Comparison of ENCODE assay signal across 2 cellular contexts in genomic region chr1:30908886-30909777, GRCh38.
TF ChIP-seq lines count a peak whose summit lies in the region.

No MANE protein-coding gene starts in this region.

TF ChIP-seq in A549, 52 proteins besides CTCF, POLR2A, EP300 and RAD21 (continued from another document):
- TF ChIP-seq RARB (CRISPR knock-in tag; IDR thresholded peaks at IDR 0.05) (no peak), HOXB5 (CRISPR knock-in tag; IDR thresholded peaks at IDR 0.05) (no peak), SMC3 (IDR thresholded peaks at IDR 0.05) (no peak), RCOR1 (IDR thresholded peaks at IDR 0.05; ENCODE audit: low read depth, low read length) (no peak), ZC3H11A (IDR thresholded peaks at IDR 0.05) (no peak), JUNB (IDR thresholded peaks at IDR 0.05) (no peak), FOXS1 (CRISPR knock-in tag; IDR thresholded peaks at IDR 0.05) (no peak), CHD4 (IDR thresholded peaks at IDR 0.05; ENCODE audit: borderline replicate concordance) (no peak), GATA3 (IDR thresholded peaks at IDR 0.05; ENCODE audit: borderline replicate concordance) (no peak), CHD2 (IDR thresholded peaks at IDR 0.05; ENCODE audit: low read length, partially characterized antibody) (no peak), CEBPB (IDR thresholded peaks at IDR 0.05) (no peak), ATOH8 (CRISPR knock-in tag; IDR thresholded peaks at IDR 0.05; ENCODE audit: low read depth) (no peak), HOXB13 (CRISPR knock-in tag; IDR thresholded peaks at IDR 0.05; ENCODE audit: low read depth) (no peak)
- TF ChIP-seq, protein P1, sequence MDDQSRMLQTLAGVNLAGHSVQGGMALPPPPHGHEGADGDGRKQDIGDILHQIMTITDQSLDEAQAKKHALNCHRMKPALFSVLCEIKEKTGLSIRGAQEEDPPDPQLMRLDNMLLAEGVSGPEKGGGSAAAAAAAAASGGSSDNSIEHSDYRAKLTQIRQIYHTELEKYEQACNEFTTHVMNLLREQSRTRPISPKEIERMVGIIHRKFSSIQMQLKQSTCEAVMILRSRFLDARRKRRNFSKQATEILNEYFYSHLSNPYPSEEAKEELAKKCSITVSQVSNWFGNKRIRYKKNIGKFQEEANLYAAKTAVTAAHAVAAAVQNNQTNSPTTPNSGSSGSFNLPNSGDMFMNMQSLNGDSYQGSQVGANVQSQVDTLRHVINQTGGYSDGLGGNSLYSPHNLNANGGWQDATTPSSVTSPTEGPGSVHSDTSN (IDR thresholded peaks at IDR 0.05): no peak
- TF ChIP-seq, protein P2, sequence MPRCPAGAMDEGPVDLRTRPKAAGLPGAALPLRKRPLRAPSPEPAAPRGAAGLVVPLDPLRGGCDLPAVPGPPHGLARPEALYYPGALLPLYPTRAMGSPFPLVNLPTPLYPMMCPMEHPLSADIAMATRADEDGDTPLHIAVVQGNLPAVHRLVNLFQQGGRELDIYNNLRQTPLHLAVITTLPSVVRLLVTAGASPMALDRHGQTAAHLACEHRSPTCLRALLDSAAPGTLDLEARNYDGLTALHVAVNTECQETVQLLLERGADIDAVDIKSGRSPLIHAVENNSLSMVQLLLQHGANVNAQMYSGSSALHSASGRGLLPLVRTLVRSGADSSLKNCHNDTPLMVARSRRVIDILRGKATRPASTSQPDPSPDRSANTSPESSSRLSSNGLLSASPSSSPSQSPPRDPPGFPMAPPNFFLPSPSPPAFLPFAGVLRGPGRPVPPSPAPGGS (IDR thresholded peaks at IDR 0.05): no peak
- TF ChIP-seq, protein P3, sequence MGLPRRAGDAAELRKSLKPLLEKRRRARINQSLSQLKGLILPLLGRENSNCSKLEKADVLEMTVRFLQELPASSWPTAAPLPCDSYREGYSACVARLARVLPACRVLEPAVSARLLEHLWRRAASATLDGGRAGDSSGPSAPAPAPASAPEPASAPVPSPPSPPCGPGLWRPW (IDR thresholded peaks at IDR 0.05): no peak

TF ChIP-seq in IMR-90, 13 proteins besides CTCF, POLR2A, EP300 and RAD21 (continued from another document):
- no peak for TF ChIP-seq RFX5 (IDR thresholded peaks at IDR 0.05; ENCODE audit: low read depth, low read length)
